ENCODE assay signal across 1 cellular context in the genomic region with DNA sequence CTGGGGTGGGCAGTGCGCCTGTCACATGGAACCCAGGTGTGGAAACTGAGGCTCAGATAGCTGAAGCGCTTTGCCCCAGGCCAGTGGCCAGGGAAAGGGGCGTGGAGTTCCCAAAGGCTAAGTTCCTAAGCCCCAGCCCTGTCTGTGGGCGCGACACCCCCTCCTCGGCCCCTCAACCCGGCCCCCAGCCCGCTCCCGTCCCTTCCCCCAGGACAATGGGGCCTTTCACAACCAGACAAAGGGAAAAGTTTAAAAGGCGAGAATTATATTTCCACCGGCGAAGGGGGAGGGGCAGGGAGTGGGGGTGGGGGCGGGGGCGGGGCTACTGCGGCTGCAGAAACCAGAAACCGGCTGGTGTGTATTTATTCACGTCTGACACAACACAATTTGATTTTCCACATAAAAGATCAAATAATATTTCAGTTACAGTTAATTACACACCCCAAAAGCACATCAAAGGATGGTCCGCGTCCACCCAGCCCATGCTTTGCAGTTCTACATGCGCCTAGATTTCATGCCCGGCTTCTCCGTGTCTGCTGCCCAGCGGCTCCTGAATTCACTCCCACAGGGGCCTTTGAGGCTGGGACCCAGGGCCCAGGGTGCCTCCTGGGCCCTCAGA.
TF ChIP-seq lines count a peak whose summit lies in the region.

No MANE protein-coding gene starts in this region.

TF ChIP-seq in H1, 55 proteins besides CTCF, POLR2A, EP300 and RAD21 (continued from another document):
- TF ChIP-seq NRF1 (IDR thresholded peaks at IDR 0.05; ENCODE audit: low read depth, low read length): no peak
- no peak for TF ChIP-seq HDAC6 (IDR thresholded peaks at IDR 0.05; ENCODE audit: low read depth, low read length)
- TF ChIP-seq, protein P1, sequence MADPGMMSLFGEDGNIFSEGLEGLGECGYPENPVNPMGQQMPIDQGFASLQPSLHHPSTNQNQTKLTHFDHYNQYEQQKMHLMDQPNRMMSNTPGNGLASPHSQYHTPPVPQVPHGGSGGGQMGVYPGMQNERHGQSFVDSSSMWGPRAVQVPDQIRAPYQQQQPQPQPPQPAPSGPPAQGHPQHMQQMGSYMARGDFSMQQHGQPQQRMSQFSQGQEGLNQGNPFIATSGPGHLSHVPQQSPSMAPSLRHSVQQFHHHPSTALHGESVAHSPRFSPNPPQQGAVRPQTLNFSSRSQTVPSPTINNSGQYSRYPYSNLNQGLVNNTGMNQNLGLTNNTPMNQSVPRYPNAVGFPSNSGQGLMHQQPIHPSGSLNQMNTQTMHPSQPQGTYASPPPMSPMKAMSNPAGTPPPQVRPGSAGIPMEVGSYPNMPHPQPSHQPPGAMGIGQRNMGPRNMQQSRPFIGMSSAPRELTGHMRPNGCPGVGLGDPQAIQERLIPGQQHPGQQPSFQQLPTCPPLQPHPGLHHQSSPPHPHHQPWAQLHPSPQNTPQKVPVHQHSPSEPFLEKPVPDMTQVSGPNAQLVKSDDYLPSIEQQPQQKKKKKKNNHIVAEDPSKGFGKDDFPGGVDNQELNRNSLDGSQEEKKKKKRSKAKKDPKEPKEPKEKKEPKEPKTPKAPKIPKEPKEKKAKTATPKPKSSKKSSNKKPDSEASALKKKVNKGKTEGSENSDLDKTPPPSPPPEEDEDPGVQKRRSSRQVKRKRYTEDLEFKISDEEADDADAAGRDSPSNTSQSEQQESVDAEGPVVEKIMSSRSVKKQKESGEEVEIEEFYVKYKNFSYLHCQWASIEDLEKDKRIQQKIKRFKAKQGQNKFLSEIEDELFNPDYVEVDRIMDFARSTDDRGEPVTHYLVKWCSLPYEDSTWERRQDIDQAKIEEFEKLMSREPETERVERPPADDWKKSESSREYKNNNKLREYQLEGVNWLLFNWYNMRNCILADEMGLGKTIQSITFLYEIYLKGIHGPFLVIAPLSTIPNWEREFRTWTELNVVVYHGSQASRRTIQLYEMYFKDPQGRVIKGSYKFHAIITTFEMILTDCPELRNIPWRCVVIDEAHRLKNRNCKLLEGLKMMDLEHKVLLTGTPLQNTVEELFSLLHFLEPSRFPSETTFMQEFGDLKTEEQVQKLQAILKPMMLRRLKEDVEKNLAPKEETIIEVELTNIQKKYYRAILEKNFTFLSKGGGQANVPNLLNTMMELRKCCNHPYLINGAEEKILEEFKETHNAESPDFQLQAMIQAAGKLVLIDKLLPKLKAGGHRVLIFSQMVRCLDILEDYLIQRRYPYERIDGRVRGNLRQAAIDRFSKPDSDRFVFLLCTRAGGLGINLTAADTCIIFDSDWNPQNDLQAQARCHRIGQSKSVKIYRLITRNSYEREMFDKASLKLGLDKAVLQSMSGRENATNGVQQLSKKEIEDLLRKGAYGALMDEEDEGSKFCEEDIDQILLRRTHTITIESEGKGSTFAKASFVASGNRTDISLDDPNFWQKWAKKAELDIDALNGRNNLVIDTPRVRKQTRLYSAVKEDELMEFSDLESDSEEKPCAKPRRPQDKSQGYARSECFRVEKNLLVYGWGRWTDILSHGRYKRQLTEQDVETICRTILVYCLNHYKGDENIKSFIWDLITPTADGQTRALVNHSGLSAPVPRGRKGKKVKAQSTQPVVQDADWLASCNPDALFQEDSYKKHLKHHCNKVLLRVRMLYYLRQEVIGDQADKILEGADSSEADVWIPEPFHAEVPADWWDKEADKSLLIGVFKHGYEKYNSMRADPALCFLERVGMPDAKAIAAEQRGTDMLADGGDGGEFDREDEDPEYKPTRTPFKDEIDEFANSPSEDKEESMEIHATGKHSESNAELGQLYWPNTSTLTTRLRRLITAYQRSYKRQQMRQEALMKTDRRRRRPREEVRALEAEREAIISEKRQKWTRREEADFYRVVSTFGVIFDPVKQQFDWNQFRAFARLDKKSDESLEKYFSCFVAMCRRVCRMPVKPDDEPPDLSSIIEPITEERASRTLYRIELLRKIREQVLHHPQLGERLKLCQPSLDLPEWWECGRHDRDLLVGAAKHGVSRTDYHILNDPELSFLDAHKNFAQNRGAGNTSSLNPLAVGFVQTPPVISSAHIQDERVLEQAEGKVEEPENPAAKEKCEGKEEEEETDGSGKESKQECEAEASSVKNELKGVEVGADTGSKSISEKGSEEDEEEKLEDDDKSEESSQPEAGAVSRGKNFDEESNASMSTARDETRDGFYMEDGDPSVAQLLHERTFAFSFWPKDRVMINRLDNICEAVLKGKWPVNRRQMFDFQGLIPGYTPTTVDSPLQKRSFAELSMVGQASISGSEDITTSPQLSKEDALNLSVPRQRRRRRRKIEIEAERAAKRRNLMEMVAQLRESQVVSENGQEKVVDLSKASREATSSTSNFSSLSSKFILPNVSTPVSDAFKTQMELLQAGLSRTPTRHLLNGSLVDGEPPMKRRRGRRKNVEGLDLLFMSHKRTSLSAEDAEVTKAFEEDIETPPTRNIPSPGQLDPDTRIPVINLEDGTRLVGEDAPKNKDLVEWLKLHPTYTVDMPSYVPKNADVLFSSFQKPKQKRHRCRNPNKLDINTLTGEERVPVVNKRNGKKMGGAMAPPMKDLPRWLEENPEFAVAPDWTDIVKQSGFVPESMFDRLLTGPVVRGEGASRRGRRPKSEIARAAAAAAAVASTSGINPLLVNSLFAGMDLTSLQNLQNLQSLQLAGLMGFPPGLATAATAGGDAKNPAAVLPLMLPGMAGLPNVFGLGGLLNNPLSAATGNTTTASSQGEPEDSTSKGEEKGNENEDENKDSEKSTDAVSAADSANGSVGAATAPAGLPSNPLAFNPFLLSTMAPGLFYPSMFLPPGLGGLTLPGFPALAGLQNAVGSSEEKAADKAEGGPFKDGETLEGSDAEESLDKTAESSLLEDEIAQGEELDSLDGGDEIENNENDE (IDR thresholded peaks at IDR 0.05; ENCODE audit: insufficient replicate concordance, low read length): no peak
- no peak for TF ChIP-seq POU5F1 (IDR thresholded peaks at IDR 0.05; ENCODE audit: low read depth, low read length)
